Comparison of ENCODE assay signal across 9 cellular contexts in genomic region chr18:519019-519879, GRCh38. TPM values are rescaled to one million over a fixed set of nuclear protein-coding genes. Genes with fewer than 3 reads are reported as not detected.
DNase-seq lines count a peak whose midpoint lies in the region; ATAC-seq and TF ChIP-seq lines count a peak whose summit lies in the region.
"Had no signal": no experiment of that assay in that cellular context is flagged by ENCODE, and none has a peak within 500 bp of the region (broad histone marks: within the 10 kb centered on the region; RNA-seq: fewer than 3 reads in every experiment).

No MANE protein-coding gene starts in this region.

- peaks cover 23% of the 10 kb centered on the region for H3K27me3 Mint-ChIP-seq in stimulated activated naive CD8-positive, alpha-beta T cell treated with anti-CD3 and anti-CD28 coated beads, Interleukin-15, amount 100 ng/mL, for 72 hours

- no peak for TF ChIP-seq POLR2A in Peyer's patch (IDR thresholded peaks at IDR 0.05)

- DNase-seq in NCI-H226 (peak; percentile 43), cardiac muscle cell (ENCODE audit: low read depth in 1 of 2, low spot score in 1 of 2) (peak; percentile 12 to 89), OCI-M2 (lab: John Stamatoyannopoulos, UW; ENCODE audit: unreplicated experiment) (no peak), NCI-H748 (lab: John Stamatoyannopoulos, UW; ENCODE audit: unreplicated experiment) (no peak), Peyer's patch (no peak)
- DNase-seq in stimulated activated naive CD8-positive, alpha-beta T cell treated with anti-CD3 and anti-CD28 coated beads, Interleukin-15, amount 100 ng/mL, for 72 hours: no peak

- H3K4me3 ChIP-seq in cardiac muscle cell: no peak overlapping the region
- no peak overlapping the region for H3K4me3 ChIP-seq in Peyer's patch

- TF ChIP-seq CTCF in cardiac muscle cell (IDR thresholded peaks at IDR 0.05; ENCODE audit: low read depth, low read length) (no peak), Peyer's patch (IDR thresholded peaks at IDR 0.05) (no peak)

- H3K36me3 ChIP-seq in cardiac muscle cell (no peaks in the 10 kb centered on the region), Peyer's patch (no peaks in the 10 kb centered on the region)

- H3K4me1 ChIP-seq in cardiac muscle cell (ENCODE audit: low read depth) (peaks cover 4% of the 10 kb centered on the region), Peyer's patch (no peaks in the 10 kb centered on the region)

- H3K27me3 ChIP-seq in cardiac muscle cell (no peaks in the 10 kb centered on the region), Peyer's patch (no peaks in the 10 kb centered on the region)

- ATAC-seq in GM18867 (IDR thresholded peaks at IDR 0.05; ENCODE audit: unreplicated experiment): peak; percentile 84
- ATAC-seq in HG02610 (IDR thresholded peaks at IDR 0.05; ENCODE audit: unreplicated experiment): peak; percentile 97
- ATAC-seq in stimulated activated naive CD8-positive, alpha-beta T cell treated with anti-CD3 and anti-CD28 coated beads, Interleukin-15, amount 100 ng/mL, for 72 hours: peak; percentile 77

- H3K9me3 ChIP-seq in cardiac muscle cell (ENCODE audit: low read depth): no peaks in the 10 kb centered on the region
- H3K9me3 ChIP-seq in Peyer's patch: no peaks in the 10 kb centered on the region

- H3K4me1 Mint-ChIP-seq in stimulated activated naive CD8-positive, alpha-beta T cell treated with anti-CD3 and anti-CD28 coated beads, Interleukin-15, amount 100 ng/mL, for 72 hours: peaks cover 15% of the 10 kb centered on the region

- H3K27ac ChIP-seq in cardiac muscle cell (peak overlapping the region; percentile 64), Peyer's patch (peak overlapping the region in 1 of 4 donors; percentile 14)

- H3K4me3 Mint-ChIP-seq in stimulated activated naive CD8-positive, alpha-beta T cell treated with anti-CD3 and anti-CD28 coated beads, Interleukin-15, amount 100 ng/mL, for 72 hours: peak overlapping the region in 1 of 2 donors; percentile 9

- peaks cover 5 to 7% of the 10 kb centered on the region in 2 donors for H3K9me3 Mint-ChIP-seq in stimulated activated naive CD8-positive, alpha-beta T cell treated with anti-CD3 and anti-CD28 coated beads, Interleukin-15, amount 100 ng/mL, for 72 hours

- peak overlapping the region; percentile 37 to 78 for H3K27ac Mint-ChIP-seq in stimulated activated naive CD8-positive, alpha-beta T cell treated with anti-CD3 and anti-CD28 coated beads, Interleukin-15, amount 100 ng/mL, for 72 hours

RNA-seq across cellular contexts. Expression of gene COLEC12, which starts 18.7 kb away (rescaled TPM):
- total RNA-seq in cardiac muscle cell (57.5 and 61.1 TPM in 2 replicates), Peyer's patch (1 to 10 TPM in 3 of 4 donors, under 1 TPM in 1; 0.88 to 7.6 (median 3.8) TPM)
- polyA plus RNA-seq in cardiac muscle cell: 69.0 and 78.7 TPM in 2 replicates
- total RNA-seq: T-helper 2 cell treated with Interferon-gamma antibody and Interleukin-4, amounts not matched to agents 100 ng/mL and 5 ng/mL, for 36 hours had no signal

Comparison
In these comparisons a context has a peak if more than half of its experiments do, and no peak if none do; other contexts are left out.
1. DNase-seq: peak in NCI-H226 (single experiment) and cardiac muscle cell (2 of 2); none in stimulated activated naive CD8-positive, alpha-beta T cell treated with anti-CD3 and anti-CD28 coated beads, Interleukin-15, amount 100 ng/mL, for 72 hours (0 of 2), OCI-M2 (single experiment), NCI-H748 (single experiment) and Peyer's patch (0 of 3).
2. Peak in every context shown above with its lines, with median percentiles within 50 percentile points of each other: ATAC-seq.